In genomic region chr1:11245904-11246726, GRCh38 we compare ENCODE assay signal across 1 cellular context.
TF ChIP-seq lines count a peak whose summit lies in the region.

No MANE protein-coding gene starts in this region.

TF ChIP-seq in HepG2, 621 proteins besides CTCF, POLR2A, EP300 and RAD21:
- TF ChIP-seq EZH2 (conservative IDR thresholded peaks at IDR 0.05; ENCODE audit: low read depth, low read length) (no peak), KLF16 (CRISPR knock-in tag; IDR thresholded peaks at IDR 0.05) (no peak)
